In the genomic region with DNA sequence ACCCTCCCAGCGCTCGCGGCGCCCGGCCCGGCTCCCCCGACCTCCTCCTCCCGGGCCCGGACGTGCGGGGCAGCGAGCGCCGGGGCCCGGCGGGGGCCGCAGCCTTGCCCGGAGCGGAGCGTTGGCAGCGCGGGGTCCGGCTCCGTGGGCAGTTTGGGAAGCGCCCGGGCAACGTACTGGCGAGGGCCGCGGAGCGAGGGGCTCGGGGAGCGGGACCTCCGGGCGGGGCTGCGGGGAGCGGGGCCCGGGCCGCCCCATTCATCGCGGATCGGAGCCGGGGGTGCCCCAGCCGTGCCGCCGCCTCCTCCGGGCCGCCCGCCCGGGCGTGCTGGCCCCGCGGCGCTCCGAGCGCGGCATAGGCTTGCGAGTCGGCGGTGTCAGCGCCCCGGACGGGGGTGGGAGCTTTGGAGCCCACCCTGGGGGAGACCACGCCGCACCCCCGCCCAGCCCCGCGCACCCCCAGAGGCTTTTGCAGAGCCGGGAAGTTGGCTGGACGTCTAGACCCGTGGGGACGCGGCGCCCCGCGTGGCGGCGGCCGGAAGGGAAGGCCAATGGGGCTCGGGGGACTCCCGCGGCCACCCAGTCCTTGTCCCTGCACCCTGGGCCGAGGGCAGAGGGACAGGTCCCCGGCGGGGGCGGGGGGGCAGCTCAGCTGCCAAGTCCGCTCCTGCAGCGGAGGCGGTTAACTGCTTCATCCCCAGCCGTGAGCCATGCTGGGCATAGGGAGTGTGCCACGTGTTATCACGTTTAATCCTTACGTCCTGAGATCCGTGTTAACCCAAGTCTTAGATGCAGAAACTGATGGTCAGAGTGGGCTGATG, we compare ENCODE assay signal across 8 cellular contexts. TPM values are rescaled to one million over a fixed set of nuclear protein-coding genes. Genes with fewer than 3 reads are reported as not detected.
DNase-seq lines count a peak whose midpoint lies in the region; ATAC-seq, FAIRE-seq and TF ChIP-seq lines count a peak whose summit lies in the region.

No MANE protein-coding gene starts in this region.

- no peak overlapping the region for H3K4me3 ChIP-seq in GM12878

- H3K4me1 ChIP-seq in GM12878 (ENCODE audit: control insufficient read depth, insufficient read depth, low read length), result no peaks in the 10 kb centered on the region

- no peak for TF ChIP-seq RAD21 in GM12878 (IDR thresholded peaks at IDR 0.05; ENCODE audit: insufficient read depth, low read depth, low read length)

- 28% methylated on average over 58 of the region's 94 CpGs for WGBS in GM12878 (ENCODE audit: insufficient coverage, insufficient replicate concordance, low lambda C conversion rate, missing lambda C conversion rate)

- no peaks in the 10 kb centered on the region; the same call in 2 of the 3 replicates for H3K9me3 ChIP-seq in GM12878 (replicated peaks; ENCODE audit: control insufficient read depth, insufficient read depth, low read length)

- no peak for TF ChIP-seq POLR2A in GM12878 (IDR thresholded peaks at IDR 0.05; ENCODE audit: low read depth, low read length)

- in situ Hi-C loops in GM12878 (cut with MboI), result no loop called here

- POLR2A ChIA-PET in activated CD4-positive, alpha-beta memory T cell treated with anti-CD3 and anti-CD28 coated beads for 36 hours (lab: Charles Lee), result interaction anchor here (0.6 kb wide), 1 partner anchor 264 kb away, joined by 3 read pairs; no protein-coding TSS in a partner anchor
- POLR2A ChIA-PET in activated CD4-positive, alpha-beta memory T cell treated with anti-CD3 and anti-CD28 coated beads, Interleukin-2, amount 10 ng/mL, durations not matched to agents 7 days and 5 days (lab: Charles Lee), result no interaction called here
- POLR2A ChIA-PET in GM12878 (lab: Charles Lee), result no interaction called here

- H3K27me3 ChIP-seq in GM12878 (replicated peaks in 1 of 2; ENCODE audit: control insufficient read depth in 2 of 2, insufficient read depth in 2 of 2, low read length in 1 of 2), result peaks cover 5 to 17% of the 10 kb centered on the region in 2 experiments; a peak in 3 of 4 replicates

- no peak overlapping the region for H3K27ac Mint-ChIP-seq in activated CD4-positive, alpha-beta memory T cell treated with anti-CD3 and anti-CD28 coated beads for 36 hours
- H3K27ac Mint-ChIP-seq in activated CD4-positive, alpha-beta memory T cell treated with anti-CD3 and anti-CD28 coated beads, Interleukin-2, amount 10 ng/mL, durations not matched to agents 7 days and 5 days, result no peak overlapping the region

- CTCF ChIA-PET in activated CD4-positive, alpha-beta memory T cell treated with anti-CD3 and anti-CD28 coated beads for 36 hours (lab: Charles Lee), result no interaction called here
- CTCF ChIA-PET in activated CD4-positive, alpha-beta memory T cell treated with anti-CD3 and anti-CD28 coated beads, Interleukin-2, amount 10 ng/mL, durations not matched to agents 7 days and 5 days (lab: Charles Lee), result no interaction called here
- CTCF ChIA-PET in GM12878 (lab: Yijun Ruan, JAX), result no interaction called here

- RAD21 ChIA-PET in GM12878 (lab: Charles Lee; ENCODE audit: unreplicated experiment), result no interaction called here

- peak; percentile 12 for DNase-seq in activated CD4-positive, alpha-beta memory T cell treated with anti-CD3 and anti-CD28 coated beads for 36 hours
- DNase-seq in activated CD4-positive, alpha-beta memory T cell treated with anti-CD3 and anti-CD28 coated beads, Interleukin-2, amount 10 ng/mL, durations not matched to agents 7 days and 5 days, result no peak
- DNase-seq in GM12878 (ENCODE audit: low read depth, low spot score), result no peak
- peak; percentile 17 for DNase-seq in kidney tubule cell (ENCODE audit: low spot score)
- DNase-seq in superior temporal gyrus (ENCODE audit: extremely low spot score), result peak; percentile 31
- DNase-seq in DMS153 treated with DMSO at 0.1 percent for 48 hours (lab: John Stamatoyannopoulos, UW; ENCODE audit: unreplicated experiment), result no peak

- no peaks in the 10 kb centered on the region for H3K36me3 Mint-ChIP-seq in activated CD4-positive, alpha-beta memory T cell treated with anti-CD3 and anti-CD28 coated beads for 36 hours
- H3K36me3 Mint-ChIP-seq in activated CD4-positive, alpha-beta memory T cell treated with anti-CD3 and anti-CD28 coated beads, Interleukin-2, amount 10 ng/mL, durations not matched to agents 7 days and 5 days (ENCODE audit: low read depth), result no peaks in the 10 kb centered on the region

- no peak overlapping the region for H3K9ac ChIP-seq in GM12878 (ENCODE audit: control insufficient read depth, insufficient read depth, low read length)

- no peak overlapping the region for H3K27ac ChIP-seq in GM12878 (ENCODE audit: control insufficient read depth, insufficient read depth)

- no peaks in the 10 kb centered on the region for H4K20me1 ChIP-seq in GM12878 (ENCODE audit: control insufficient read depth, insufficient read depth)

- no peak for TF ChIP-seq EP300 in GM12878 (IDR thresholded peaks at IDR 0.05; ENCODE audit: borderline replicate concordance in 1 of 2, control insufficient read depth in 1 of 2, low read depth in 2 of 2, low read length in 2 of 2)

- H2AFZ ChIP-seq in GM12878 (ENCODE audit: control insufficient read depth, low read depth, low read length), result no peak overlapping the region

- H3K4me3 Mint-ChIP-seq in activated CD4-positive, alpha-beta memory T cell treated with anti-CD3 and anti-CD28 coated beads for 36 hours, result no peak overlapping the region
- H3K4me3 Mint-ChIP-seq in activated CD4-positive, alpha-beta memory T cell treated with anti-CD3 and anti-CD28 coated beads, Interleukin-2, amount 10 ng/mL, durations not matched to agents 7 days and 5 days, result no peak overlapping the region

- H3K79me2 ChIP-seq in GM12878 (ENCODE audit: control insufficient read depth, insufficient read depth, low read length), result no peaks in the 10 kb centered on the region

- H3K36me3 ChIP-seq in GM12878 (ENCODE audit: control insufficient read depth in 2 of 2, insufficient read depth in 2 of 2, low read length in 1 of 2), result no peaks in the 10 kb centered on the region

- ATAC-seq in GM12878 (peak; percentile 41; the same call in 1 of the 3 replicates), GM21825 (IDR thresholded peaks at IDR 0.05; ENCODE audit: unreplicated experiment) (no peak), GM18868 (IDR thresholded peaks at IDR 0.05; ENCODE audit: unreplicated experiment) (no peak)

- peak in 2 of 3 experiments; percentile 10; a peak in 1 of 6 replicates for TF ChIP-seq CTCF in GM12878 (IDR thresholded peaks at IDR 0.05 in 2 of 3, conservative IDR thresholded peaks at IDR 0.05 in 1 of 3; ENCODE audit: control insufficient read depth in 2 of 3, extremely low read depth in 1 of 3, insufficient read depth in 1 of 3, low read depth in 3 of 3, low read length in 3 of 3)

- no TSS peak for BruUV-seq in GM12878 (replicated peaks; lab: Mats Ljungman, UMichigan)

- peaks cover 37% of the 10 kb centered on the region for H3K27me3 Mint-ChIP-seq in activated CD4-positive, alpha-beta memory T cell treated with anti-CD3 and anti-CD28 coated beads for 36 hours
- peaks cover 25% of the 10 kb centered on the region for H3K27me3 Mint-ChIP-seq in activated CD4-positive, alpha-beta memory T cell treated with anti-CD3 and anti-CD28 coated beads, Interleukin-2, amount 10 ng/mL, durations not matched to agents 7 days and 5 days

- intact Hi-C loops in activated CD4-positive, alpha-beta memory T cell treated with anti-CD3 and anti-CD28 coated beads for 36 hours (cut with micrococcal nuclease), result no loop called here
- intact Hi-C loops in GM12878 (cut with micrococcal nuclease; ENCODE audit: unreplicated experiment), result no loop called here

- H3K4me1 Mint-ChIP-seq in activated CD4-positive, alpha-beta memory T cell treated with anti-CD3 and anti-CD28 coated beads for 36 hours (ENCODE audit: low read depth), result peaks cover 4% of the 10 kb centered on the region
- no peaks in the 10 kb centered on the region for H3K4me1 Mint-ChIP-seq in activated CD4-positive, alpha-beta memory T cell treated with anti-CD3 and anti-CD28 coated beads, Interleukin-2, amount 10 ng/mL, durations not matched to agents 7 days and 5 days

- SMC1A ChIA-PET in GM12878 (lab: Charles Lee; ENCODE audit: uncharacterized antibody, unreplicated experiment), result no interaction called here

- H3K9me3 Mint-ChIP-seq in activated CD4-positive, alpha-beta memory T cell treated with anti-CD3 and anti-CD28 coated beads for 36 hours, result no peaks in the 10 kb centered on the region
- H3K9me3 Mint-ChIP-seq in activated CD4-positive, alpha-beta memory T cell treated with anti-CD3 and anti-CD28 coated beads, Interleukin-2, amount 10 ng/mL, durations not matched to agents 7 days and 5 days, result no peaks in the 10 kb centered on the region

- no peak overlapping the region for H3K4me2 ChIP-seq in GM12878 (ENCODE audit: control insufficient read depth, insufficient read depth)

- no peak for FAIRE-seq in GM12878 (lab: Jason Lieb, UNC)

TF ChIP-seq in GM12878, 131 proteins besides CTCF, POLR2A, EP300 and RAD21 (continues in another document):
- peak; percentile 34 for TF ChIP-seq SUZ12 (IDR thresholded peaks at IDR 0.05; ENCODE audit: unreplicated experiment)
- no peak for TF ChIP-seq SRF (IDR thresholded peaks at IDR 0.05; ENCODE audit: low read depth in 2 of 2, low read length in 2 of 2)

RNA-seq across cellular contexts. Expression of gene ZNF469, which starts 0.9 kb away (rescaled TPM):
- under 1 TPM; 0.24 to 0.31 TPM for total RNA-seq in activated CD4-positive, alpha-beta memory T cell treated with anti-CD3 and anti-CD28 coated beads for 36 hours
- total RNA-seq in activated CD4-positive, alpha-beta memory T cell treated with anti-CD3 and anti-CD28 coated beads, Interleukin-2, amount 10 ng/mL, durations not matched to agents 7 days and 5 days, result under 1 TPM; 0.23 to 0.28 TPM
- total RNA-seq in GM12878 (2013; cell fraction: nucleolus; rRNA removed), result 0.29 and 0.44 TPM in 2 replicates
- total RNA-seq in GM12878 (2014; rRNA removed), result 0.05 and 0.06 TPM in 2 replicates
- 0.04 and 0.05 TPM in 2 replicates for total RNA-seq in GM12878 (2014; rRNA removed; fragmentation: Illumina TruSeq; extraction: Trizol)
- 0.16 and 0.21 TPM in 2 replicates for total RNA-seq in GM12878 (2021)
- polyA plus RNA-seq in GM12878 (2011; ENCODE audit: low read depth), result 0.03 TPM
- polyA plus RNA-seq in GM12878 (2011; rRNA removed), result 0.01 TPM in 2 replicates
- 0.01 and 0.02 TPM in 2 replicates for polyA plus RNA-seq in GM12878 (2011; cell fraction: cytosol; rRNA removed)
- polyA plus RNA-seq in GM12878 (2011; cell fraction: nucleus; rRNA removed), result 0.15 and 0.23 TPM in 2 replicates
- polyA plus RNA-seq in GM12878 (2012), result 0.11 and 0.14 TPM in 2 replicates
- polyA plus RNA-seq in GM12878 (2014; fragmentation: Illumina TruSeq; extraction: Trizol), result 0.01 and 0.02 TPM in 2 replicates
- polyA plus RNA-seq in GM12878 (2014; fragmentation: Nextera tagmentation; extraction: Ambion mirVana), result not detected
- polyA plus RNA-seq in GM12878 (2014; rRNA removed), result 0.04 and 0.12 TPM in 2 replicates
- under 1 TPM in 1 of 2 experiments, not detected in 1; 0.04 TPM for polyA plus RNA-seq in GM12878 (2016; fragmentation: Nextera tagmentation; extraction: Ambion mirVana)
- polyA minus RNA-seq in GM12878 (2011; rRNA and poly(A)+ RNA removed), result 0.07 and 0.41 TPM in 2 replicates
- polyA minus RNA-seq in GM12878 (2011; cell fraction: cytosol; rRNA and poly(A)+ RNA removed), result 0.10 and 0.13 TPM in 2 replicates
- polyA minus RNA-seq in GM12878 (2011; cell fraction: nucleus; rRNA and poly(A)+ RNA removed), result 0.48 and 0.67 TPM in 2 replicates

Comparison
In these comparisons a context has a peak if more than half of its experiments do, and no peak if none do; other contexts are left out.
1. DNase-seq: peak in activated CD4-positive, alpha-beta memory T cell treated with anti-CD3 and anti-CD28 coated beads for 36 hours (single experiment), kidney tubule cell (single experiment) and superior temporal gyrus (single experiment); none in activated CD4-positive, alpha-beta memory T cell treated with anti-CD3 and anti-CD28 coated beads, Interleukin-2, amount 10 ng/mL, durations not matched to agents 7 days and 5 days (single experiment), GM12878 (single experiment) and DMS153 treated with DMSO at 0.1 percent for 48 hours (single experiment).